Comparison of ENCODE assay signal across 16 cellular contexts in genomic region chr14:43792980-43793379, GRCh38.
A peak's percentile ranks its signal among the peaks of the same experiment; 100 is the strongest.
DNase-seq lines count a peak whose midpoint lies in the region; ATAC-seq and TF ChIP-seq lines count a peak whose summit lies in the region.
"Had no signal": no experiment of that assay in that cellular context is flagged by ENCODE, and none has a peak within 500 bp of the region (broad histone marks: within the 10 kb centered on the region; RNA-seq: fewer than 3 reads in every experiment).

No MANE protein-coding gene starts in this region.

- no peaks in the 10 kb centered on the region for H3K4me1 ChIP-seq in MM.1S (ENCODE audit: low read length)

- no peaks in the 10 kb centered on the region for H3K27me3 ChIP-seq in MM.1S (replicated peaks; ENCODE audit: insufficient read depth, low read length)

- H3F3A ChIP-seq in MM.1S (ENCODE audit: insufficient read depth, low read length), result no peaks in the 10 kb centered on the region

- no peak overlapping the region for H3K9ac ChIP-seq in SK-N-MC (ENCODE audit: insufficient read length)
- no peak overlapping the region for H3K9ac ChIP-seq in MM.1S (ENCODE audit: low read length)
- H3K9ac ChIP-seq: GM23248 had no signal

- no peak overlapping the region for H3K4me3 ChIP-seq in SK-N-MC
- no peak overlapping the region for H3K4me3 ChIP-seq in choroid plexus epithelial cell (ENCODE audit: low read depth, low read length)
- H3K4me3 ChIP-seq in MM.1S (ENCODE audit: low read length), result no peak overlapping the region
- H3K4me3 ChIP-seq: GM23248 had no signal

- no peak for TF ChIP-seq CTCF in choroid plexus epithelial cell (conservative IDR thresholded peaks at IDR 0.05; ENCODE audit: low read depth, low read length)
- no peak for TF ChIP-seq CTCF in MM.1S (IDR thresholded peaks at IDR 0.05; ENCODE audit: low read length)

- H3K79me2 ChIP-seq in MM.1S (ENCODE audit: low read length), result no peaks in the 10 kb centered on the region

- DNase-seq in SK-N-MC (ENCODE audit: low read depth, low spot score) (no peak), choroid plexus epithelial cell (ENCODE audit: low read depth) (peak; percentile 0), foreskin melanocyte (peak; percentile 1), NCI-H2081 treated with DMSO at 0.1 percent for 48 hours (lab: John Stamatoyannopoulos, UW) (no peak), NCI-H1092 treated with DMSO at 0.1 percent for 48 hours (lab: John Stamatoyannopoulos, UW) (no peak), MM.1S (no peak)
- DNase-seq: C1 segment of cervical spinal cord; Calu3; CD4-positive, alpha-beta memory T cell; COR-L47; DMS153; DND-41; GM23248; H7; HCEC 1CT had no signal

- H3K9me3 ChIP-seq in SK-N-MC (ENCODE audit: low read depth, low read length), result no peaks in the 10 kb centered on the region
- no peaks in the 10 kb centered on the region for H3K9me3 ChIP-seq in MM.1S (replicated peaks; ENCODE audit: insufficient read depth, low read length)

- no peaks in the 10 kb centered on the region for H3K9me2 ChIP-seq in MM.1S (replicated peaks; ENCODE audit: insufficient read depth, low read length)

- H3K27ac ChIP-seq in SK-N-MC (0 out of 2 replicates have a peak overlapping the region, but pooled peaks have one; percentile 26), MM.1S (ENCODE audit: low read length) (no peak overlapping the region)
- H3K27ac ChIP-seq: GM23248 had no signal

- no peaks in the 10 kb centered on the region for H4K20me1 ChIP-seq in MM.1S (ENCODE audit: insufficient read depth, low read length)

- ATAC-seq in HG02623 (IDR thresholded peaks at IDR 0.05; ENCODE audit: unreplicated experiment), result no peak

- no peaks in the 10 kb centered on the region for H3K36me3 ChIP-seq in SK-N-MC (ENCODE audit: insufficient read depth, low read length)
- H3K36me3 ChIP-seq in MM.1S (replicated peaks; ENCODE audit: insufficient read depth, low read length), result no peaks in the 10 kb centered on the region

- no peak overlapping the region for H2AFZ ChIP-seq in MM.1S (ENCODE audit: low read length)
- H2AFZ ChIP-seq: GM23248 had no signal

- no peak overlapping the region for H3K4me2 ChIP-seq in MM.1S (ENCODE audit: low read depth, low read length)

Comparison
In these comparisons a context has a peak if more than half of its experiments do, and no peak if none do; other contexts are left out.
1. DNase-seq: peak in choroid plexus epithelial cell (single experiment) and foreskin melanocyte (single experiment); none in SK-N-MC (single experiment), NCI-H2081 treated with DMSO at 0.1 percent for 48 hours (single experiment), NCI-H1092 treated with DMSO at 0.1 percent for 48 hours (single experiment) and MM.1S (single experiment).